ENCODE assay signal across 29 cellular contexts in genomic region chr1:197402189-197402588, GRCh38.
"Had no signal": no experiment of that assay in that cellular context is flagged by ENCODE, and none has a peak within 500 bp of the region (broad histone marks: within the 10 kb centered on the region; RNA-seq: fewer than 3 reads in every experiment).

No MANE protein-coding gene starts in this region.

- H3K27ac ChIP-seq: stomach, suprapubic skin, testis, thoracic aorta, thyroid gland, tibial artery, tibial nerve, transverse colon, upper lobe of left lung, upper lobe of right lung, uterus, vagina had no signal

- H3K4me1 Mint-ChIP-seq: stimulated activated effector memory CD8-positive, alpha-beta T cell treated with anti-CD3 and anti-CD28 coated beads, Interleukin-12 subunit alpha, Interleukin-12 subunit beta, amount 100 ng/mL, for 72 hours; stimulated activated memory B cell treated with anti-CD40 and anti-IgM and Interleukin-4, amounts not matched to agents 10 μg/mL and 1 μg/mL and 100 μg/mL, for 72 hours; stimulated activated naive B cell treated with anti-CD40 and anti-IgM and Interleukin-4, amounts not matched to agents 10 μg/mL and 1 μg/mL and 100 μg/mL, for 72 hours; stimulated activated naive CD8-positive, alpha-beta T cell treated with anti-CD3 and anti-CD28 coated beads, Interleukin-15, amount 100 ng/mL, for 72 hours had no signal

- H3K9me3 ChIP-seq: suprapubic skin, testis, thoracic aorta, thyroid gland, tibial artery, tibial nerve, transverse colon, upper lobe of left lung, upper lobe of right lung, uterus, vagina had no signal

- ATAC-seq: stimulated activated effector memory CD8-positive, alpha-beta T cell treated with anti-CD3 and anti-CD28 coated beads, Interleukin-12 subunit alpha, Interleukin-12 subunit beta, amount 100 ng/mL, for 72 hours; stimulated activated memory B cell treated with anti-CD40 and anti-IgM and Interleukin-4, amounts not matched to agents 10 μg/mL and 1 μg/mL and 100 μg/mL, for 72 hours; stimulated activated naive B cell treated with anti-CD40 and anti-IgM and Interleukin-4, amounts not matched to agents 10 μg/mL and 1 μg/mL and 100 μg/mL, for 72 hours; stimulated activated naive CD8-positive, alpha-beta T cell treated with anti-CD3 and anti-CD28 coated beads, Interleukin-15, amount 100 ng/mL, for 72 hours; stimulated activated naive CD8-positive, alpha-beta T cell treated with anti-CD3 and anti-CD28 coated beads, Interleukin-15, Interleukin-2, amounts not matched to agents 100 U/mL and 50 U/mL, for 24 hours; upper lobe of right lung had no signal

- H3K27ac Mint-ChIP-seq: stimulated activated effector memory CD8-positive, alpha-beta T cell treated with anti-CD3 and anti-CD28 coated beads, Interleukin-12 subunit alpha, Interleukin-12 subunit beta, amount 100 ng/mL, for 72 hours; stimulated activated memory B cell treated with anti-CD40 and anti-IgM and Interleukin-4, amounts not matched to agents 10 μg/mL and 1 μg/mL and 100 μg/mL, for 72 hours; stimulated activated naive B cell treated with anti-CD40 and anti-IgM and Interleukin-4, amounts not matched to agents 10 μg/mL and 1 μg/mL and 100 μg/mL, for 72 hours; stimulated activated naive CD8-positive, alpha-beta T cell treated with anti-CD3 and anti-CD28 coated beads, Interleukin-15, amount 100 ng/mL, for 72 hours; stimulated activated naive CD8-positive, alpha-beta T cell treated with anti-CD3 and anti-CD28 coated beads, Interleukin-15, Interleukin-2, amounts not matched to agents 100 ng/mL and 50 ng/mL, for 24 hours; type B pancreatic cell had no signal

- H3K4me3 ChIP-seq: stomach, suprapubic skin, testis, thoracic aorta, thyroid gland, tibial artery, tibial nerve, transverse colon, upper lobe of left lung, upper lobe of right lung, uterus, vagina had no signal

- H3K36me3 Mint-ChIP-seq: stimulated activated effector memory CD8-positive, alpha-beta T cell treated with anti-CD3 and anti-CD28 coated beads, Interleukin-12 subunit alpha, Interleukin-12 subunit beta, amount 100 ng/mL, for 72 hours; stimulated activated memory B cell treated with anti-CD40 and anti-IgM and Interleukin-4, amounts not matched to agents 10 μg/mL and 1 μg/mL and 100 μg/mL, for 72 hours; stimulated activated naive B cell treated with anti-CD40 and anti-IgM and Interleukin-4, amounts not matched to agents 10 μg/mL and 1 μg/mL and 100 μg/mL, for 72 hours; type B pancreatic cell had no signal

- H3K27me3 Mint-ChIP-seq: stimulated activated naive CD8-positive, alpha-beta T cell treated with anti-CD3 and anti-CD28 coated beads, Interleukin-15, amount 100 ng/mL, for 72 hours; type B pancreatic cell had no signal

- H3K4me3 Mint-ChIP-seq: stimulated activated effector memory CD8-positive, alpha-beta T cell treated with anti-CD3 and anti-CD28 coated beads, Interleukin-12 subunit alpha, Interleukin-12 subunit beta, amount 100 ng/mL, for 72 hours; stimulated activated memory B cell treated with anti-CD40 and anti-IgM and Interleukin-4, amounts not matched to agents 10 μg/mL and 1 μg/mL and 100 μg/mL, for 72 hours; stimulated activated naive B cell treated with anti-CD40 and anti-IgM and Interleukin-4, amounts not matched to agents 10 μg/mL and 1 μg/mL and 100 μg/mL, for 72 hours; stimulated activated naive CD8-positive, alpha-beta T cell treated with anti-CD3 and anti-CD28 coated beads, Interleukin-15, amount 100 ng/mL, for 72 hours; stimulated activated naive CD8-positive, alpha-beta T cell treated with anti-CD3 and anti-CD28 coated beads, Interleukin-15, Interleukin-2, amounts not matched to agents 100 ng/mL and 50 ng/mL, for 24 hours; type B pancreatic cell had no signal

- H3K36me3 ChIP-seq: stomach, suprapubic skin, thoracic aorta, thyroid gland, tibial artery, tibial nerve, transverse colon, upper lobe of left lung, upper lobe of right lung, uterus, vagina had no signal

- H3K27me3 ChIP-seq: stomach, suprapubic skin, testis, thyroid gland, tibial artery, tibial nerve, transverse colon, upper lobe of left lung, upper lobe of right lung, uterus, vagina had no signal

- DNase-seq: stimulated activated CD4-positive, alpha-beta T cell treated with anti-CD3 and anti-CD28 coated beads, Interleukin-2, amount 100 ng/mL, for 48 hours; stimulated activated CD4-positive, alpha-beta T cell treated with anti-CD3 and anti-CD28 coated beads, Interleukin-4, amount 100 ng/mL, for 1 hour; stimulated activated CD4-positive, alpha-beta T cell treated with anti-CD3 and anti-CD28 coated beads, Interleukin-4, amount 100 ng/mL, for 24 hours; stimulated activated CD4-positive, alpha-beta T cell treated with anti-CD3 and anti-CD28 coated beads, Interleukin-4, amount 100 ng/mL, for 4 hours; stimulated activated CD8-positive, alpha-beta memory T cell treated with anti-CD3 and anti-CD28 coated beads, Interleukin-4, amount 100 ng/mL, for 48 hours; stimulated activated naive B cell treated with anti-CD40 and anti-IgM and Interleukin-4, amounts not matched to agents 10 μg/mL and 1 μg/mL and 100 μg/mL, for 72 hours; stimulated activated naive CD4-positive, alpha-beta T cell; stimulated activated naive CD4-positive, alpha-beta T cell treated with Interleukin-2 at 50 U/mL for 16 hours; stimulated activated naive CD8-positive, alpha-beta T cell treated with anti-CD3 and anti-CD28 coated beads, Interleukin-15, amount 100 ng/mL, for 72 hours; stimulated activated naive CD8-positive, alpha-beta T cell treated with anti-CD3 and anti-CD28 coated beads, Interleukin-15, Interleukin-2, amounts not matched to agents 100 U/mL and 50 U/mL, for 24 hours; stomach; substantia nigra; testis; thyroid gland; tibial artery; transverse colon; trophoblast cell; upper lobe of left lung; upper lobe of right lung; uterus had no signal

- FAIRE-seq: urothelium cell line had no signal

- H3K4me1 ChIP-seq: stomach, suprapubic skin, testis, thyroid gland, tibial artery, tibial nerve, transverse colon, upper lobe of left lung, upper lobe of right lung, uterus, vagina had no signal
